In the genomic region with DNA sequence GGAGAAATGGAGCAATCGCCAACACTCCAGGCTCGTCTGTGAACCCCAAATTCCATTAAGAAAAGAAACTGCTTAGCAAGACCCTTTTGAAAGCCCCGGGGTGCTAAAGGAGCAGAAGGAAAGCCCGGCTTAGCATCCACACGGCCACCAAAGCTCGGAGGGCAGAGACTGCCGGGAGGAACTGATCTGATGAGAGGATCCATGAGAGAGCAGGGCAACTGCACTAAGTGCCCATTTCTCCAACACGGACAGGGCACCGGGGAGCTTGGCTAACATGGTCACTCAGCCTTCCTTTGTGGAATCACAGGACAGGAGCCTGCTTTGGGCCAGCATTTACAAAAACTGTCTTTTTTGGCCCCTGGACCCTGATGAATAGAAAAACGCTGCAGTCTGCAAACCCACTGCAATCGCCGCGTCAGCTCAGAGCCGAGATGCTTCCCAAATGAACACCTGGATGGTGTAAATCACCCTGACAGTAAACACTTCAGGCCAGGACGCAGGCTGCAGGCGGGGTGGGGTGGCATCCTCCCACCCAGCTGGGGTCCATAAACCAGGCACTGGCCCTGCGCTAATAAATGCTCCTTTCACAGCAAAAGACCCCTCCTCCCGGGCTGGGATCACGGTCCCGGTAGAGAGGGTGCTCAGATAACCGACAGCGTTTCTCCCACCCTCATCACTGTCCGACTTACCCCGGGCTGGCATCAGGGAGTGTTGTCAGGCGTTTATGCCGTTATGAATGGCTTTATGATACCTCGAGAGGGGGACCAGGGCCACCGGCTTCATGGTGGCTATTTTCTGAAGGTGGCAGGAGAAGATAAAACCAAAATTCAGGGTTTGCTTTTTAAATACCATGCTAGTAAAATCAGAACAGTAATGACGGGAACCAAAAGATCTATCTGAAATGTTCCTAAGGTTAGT, we compare ENCODE assay signal across 27 cellular contexts.
DNase-seq lines count a peak whose midpoint lies in the region; ATAC-seq, FAIRE-seq and TF ChIP-seq lines count a peak whose summit lies in the region.
"Had no signal": no experiment of that assay in that cellular context is flagged by ENCODE, and none has a peak within 500 bp of the region (broad histone marks: within the 10 kb centered on the region; RNA-seq: fewer than 3 reads in every experiment).

No MANE protein-coding gene starts in this region.

- TF ChIP-seq CTCF in HepG2 (CRISPR knock-in tag; IDR thresholded peaks at IDR 0.05) (no peak), right lobe of liver (IDR thresholded peaks at IDR 0.05) (no peak), gastroesophageal sphincter (IDR thresholded peaks at IDR 0.05) (no peak), glutamatergic neuron (IDR thresholded peaks at IDR 0.05; ENCODE audit: partially characterized antibody, unreplicated experiment) (no peak)

- no peaks in the 10 kb centered on the region for H3K79me2 ChIP-seq in HepG2 (ENCODE audit: insufficient read depth, low read length)

- H3K9me3 ChIP-seq in HepG2 (ENCODE audit: low read length) (no peaks in the 10 kb centered on the region), right lobe of liver (no peaks in the 10 kb centered on the region), gastroesophageal sphincter (no peaks in the 10 kb centered on the region), neuronal stem cell (replicated peaks in 1 of 2; ENCODE audit: control insufficient read depth in 2 of 2, insufficient read depth in 1 of 2, low read depth in 1 of 2, low read length in 2 of 2) (no peaks in the 10 kb centered on the region)
- H3K9me3 ChIP-seq: BLaER1 treated with 17β-estradiol and CSF1 and Interleukin-3, amounts not matched to agents 10 nM and 100 nM; MG63 had no signal

- no peak overlapping the region for H4K8ac ChIP-seq in neuronal stem cell (ENCODE audit: low read depth, low read length)

- WGBS in HepG2 (ENCODE audit: low lambda C conversion rate) = 11% methylated on average over 24 of the region's 29 CpGs
- 25% methylated on average over 16 of the region's 29 CpGs for WGBS in right lobe of liver (ENCODE audit: insufficient coverage, low coverage, low lambda C conversion rate, missing lambda C conversion rate)
- 23 to 38% methylated on average over 3 to 13 of the region's 29 CpGs for WGBS in gastroesophageal sphincter (ENCODE audit: low coverage in 1 of 2), 2 donors
- no CpG with 5 or more reads among the region's 29 CpGs for WGBS in neuronal stem cell (ENCODE audit: extremely low coverage in 2 of 2, insufficient read length in 2 of 2, insufficient replicate concordance in 1 of 2), 2 donors

- POLR2A ChIA-PET in HepG2 (lab: Yijun Ruan, JAX) = no interaction called here

- BruUV-seq in HepG2 (replicated peaks; lab: Mats Ljungman, UMichigan) = no TSS peak

- no peak overlapping the region for H3K4ac ChIP-seq in neuronal stem cell (ENCODE audit: low read length)

- no peak for DNase-seq in HepG2 (ENCODE audit: low spot score)
- DNase-seq in right lobe of liver = no peak
- DNase-seq in neuronal stem cell (ENCODE audit: low spot score) = no peak
- peak; percentile 40 for DNase-seq in urothelium cell line (ENCODE audit: low spot score)
- DNase-seq in T-helper 2 cell = no peak
- no peak for DNase-seq in glutamatergic neuron
- DNase-seq: activated CD4-positive, alpha-beta T cell treated with anti-CD3 and anti-CD28 coated beads, Interleukin-2, amount 50 U/mL, for 4 hours; activated naive CD4-positive, alpha-beta T cell; activated T-cell treated with anti-CD3 and anti-CD28 coated beads for 4 hours; amniotic stem cell; dermis blood vessel endothelial cell; H9; left colon; MG63; NCI-H1694 treated with DMSO at 0.1 percent for 48 hours; stimulated activated CD4-positive, alpha-beta T cell treated with anti-CD3 and anti-CD28 coated beads, Interleukin-2, amount 100 ng/mL, for 48 hours; stimulated activated naive CD8-positive, alpha-beta T cell treated with anti-CD3 and anti-CD28 coated beads, Interleukin-15, amount 100 ng/mL, for 72 hours; T-helper 1 cell had no signal

- H2BK120ac ChIP-seq in neuronal stem cell (ENCODE audit: low read depth, low read length) = no peak overlapping the region

- intact Hi-C loops in HepG2 (cut with micrococcal nuclease; ENCODE audit: unreplicated experiment) = no loop called here
- intact Hi-C loops in right lobe of liver (cut with DNase I) = no loop called here

- TF ChIP-seq POLR2A in HepG2 (IDR thresholded peaks at IDR 0.05; ENCODE audit: insufficient read depth in 1 of 2, low read depth in 2 of 2, low read length in 2 of 2) = no peak
- no peak for TF ChIP-seq POLR2A in right lobe of liver (IDR thresholded peaks at IDR 0.05)
- TF ChIP-seq POLR2A in gastroesophageal sphincter (IDR thresholded peaks at IDR 0.05) = no peak

- H3K14ac ChIP-seq in neuronal stem cell (ENCODE audit: low read length) = no peak overlapping the region

- TF ChIP-seq RAD21 in HepG2 (CRISPR knock-in tag; IDR thresholded peaks at IDR 0.05) = no peak

- H3K27ac ChIP-seq in HepG2 (ENCODE audit: extremely low read length, insufficient read depth, low read length) = no peak overlapping the region
- H3K27ac ChIP-seq in right lobe of liver = no peak overlapping the region
- peak overlapping the region; percentile 69 to 94 (median 86) for H3K27ac ChIP-seq in gastroesophageal sphincter
- no peak overlapping the region for H3K27ac ChIP-seq in neuronal stem cell (replicated peaks; ENCODE audit: low read length)
- H3K27ac ChIP-seq: BLaER1 treated with 17β-estradiol and CSF1 and Interleukin-3, amounts not matched to agents 10 nM and 100 nM; cardiac muscle cell; epithelial cell of prostate; VCaP had no signal

- TF ChIP-seq EP300 in HepG2 (IDR thresholded peaks at IDR 0.05; ENCODE audit: low read depth in 2 of 2, low read length in 2 of 2) = no peak
- TF ChIP-seq EP300 in HepG2 (CRISPR knock-in tag; IDR thresholded peaks at IDR 0.05; ENCODE audit: borderline replicate concordance) = no peak
- no peak for TF ChIP-seq EP300 in gastroesophageal sphincter (IDR thresholded peaks at IDR 0.05)

- H2BK12ac ChIP-seq in neuronal stem cell (ENCODE audit: low read length) = no peak overlapping the region

- peaks cover 7 to 97% of the 10 kb centered on the region in 2 experiments for H3K27me3 ChIP-seq in HepG2 (ENCODE audit: control insufficient read depth in 1 of 2, insufficient read depth in 2 of 2, low read length in 2 of 2)
- H3K27me3 ChIP-seq in right lobe of liver = no peaks in the 10 kb centered on the region
- peaks cover 12% of the 10 kb centered on the region for H3K27me3 ChIP-seq in gastroesophageal sphincter
- H3K27me3 ChIP-seq in neuronal stem cell (ENCODE audit: control insufficient read depth in 3 of 3, insufficient read depth in 3 of 3, low read depth in 1 of 3, low read length in 3 of 3) = peaks cover 0 to 82% (median 3%) of the 10 kb centered on the region in 3 experiments
- H3K27me3 ChIP-seq: cardiac muscle cell had no signal

- no peak overlapping the region for H3K4me3 Mint-ChIP-seq in glutamatergic neuron (ENCODE audit: unreplicated experiment)
- H3K4me3 Mint-ChIP-seq: H9; IgD-negative memory B cell; stimulated activated naive CD8-positive, alpha-beta T cell treated with anti-CD3 and anti-CD28 coated beads, Interleukin-15, amount 100 ng/mL, for 72 hours had no signal

- no peak overlapping the region for H3K23ac ChIP-seq in neuronal stem cell (ENCODE audit: low read depth, low read length, poor library complexity)

- peaks cover 4% of the 10 kb centered on the region for H3K4me1 Mint-ChIP-seq in glutamatergic neuron (ENCODE audit: low read depth, unreplicated experiment)
- H3K4me1 Mint-ChIP-seq: IgD-negative memory B cell; stimulated activated naive CD8-positive, alpha-beta T cell treated with anti-CD3 and anti-CD28 coated beads, Interleukin-15, amount 100 ng/mL, for 72 hours had no signal

- ATAC-seq in HepG2 = no peak
- no peak for ATAC-seq in right lobe of liver
- no peak for ATAC-seq in gastroesophageal sphincter
- no peak for ATAC-seq in GM18502 (IDR thresholded peaks at IDR 0.05; ENCODE audit: poor library complexity, unreplicated experiment)
- ATAC-seq: left colon; Right ventricle myocardium inferior; stimulated activated naive CD8-positive, alpha-beta T cell treated with anti-CD3 and anti-CD28 coated beads, Interleukin-15, amount 100 ng/mL, for 72 hours had no signal

- no peak for FAIRE-seq in HepG2 (lab: Jason Lieb, UNC)
- FAIRE-seq in urothelium cell line (lab: Jason Lieb, UNC) = peak; percentile 20
- FAIRE-seq: GM19239 had no signal

- peaks cover 3% of the 10 kb centered on the region for H3K9me3 Mint-ChIP-seq in glutamatergic neuron (ENCODE audit: unreplicated experiment)
- H3K9me3 Mint-ChIP-seq: H9; stimulated activated naive CD8-positive, alpha-beta T cell treated with anti-CD3 and anti-CD28 coated beads, Interleukin-15, amount 100 ng/mL, for 72 hours had no signal

- peak overlapping the region; percentile 25 for H3K18ac ChIP-seq in neuronal stem cell (ENCODE audit: low read length)

- H3K4me2 ChIP-seq in HepG2 (ENCODE audit: low read depth, low read length) (no peak overlapping the region), neuronal stem cell (ENCODE audit: insufficient read depth, low read length, poor library complexity, severe bottlenecking) (no peak overlapping the region)
- H3K4me2 ChIP-seq: BLaER1 treated with 17β-estradiol and CSF1 and Interleukin-3, amounts not matched to agents 10 nM and 100 nM had no signal

- no peak overlapping the region for H4K91ac ChIP-seq in neuronal stem cell (ENCODE audit: low read depth, low read length, poor library complexity)

- no peak overlapping the region for H2BK15ac ChIP-seq in neuronal stem cell (ENCODE audit: low read length)

- H2AFZ ChIP-seq in HepG2 (ENCODE audit: low read length) (no peak overlapping the region), neuronal stem cell (ENCODE audit: low read length) (no peak overlapping the region)

- no peak overlapping the region for H3K27ac Mint-ChIP-seq in glutamatergic neuron (ENCODE audit: unreplicated experiment)
- H3K27ac Mint-ChIP-seq: H9; IgD-negative memory B cell; stimulated activated naive CD8-positive, alpha-beta T cell treated with anti-CD3 and anti-CD28 coated beads, Interleukin-15, amount 100 ng/mL, for 72 hours had no signal

- H3K9ac ChIP-seq in HepG2 (ENCODE audit: insufficient read depth, low read depth, low read length) (no peak overlapping the region), neuronal stem cell (ENCODE audit: low read depth, low read length, poor library complexity) (no peak overlapping the region)
- H3K9ac ChIP-seq: BLaER1 treated with 17β-estradiol and CSF1 and Interleukin-3, amounts not matched to agents 10 nM and 100 nM had no signal

- H4K20me1 ChIP-seq in HepG2 (ENCODE audit: insufficient read depth, low read length) = no peaks in the 10 kb centered on the region; the same call in 1 of the 2 replicates

- in situ Hi-C loops in HepG2 (cut with HindIII; ENCODE audit: extremely low pct_ligation_motif_present, low pct_unique_long_range_greater_than_20kb) = no loop called here

- no peak overlapping the region for H2AK5ac ChIP-seq in neuronal stem cell (ENCODE audit: low read depth, low read length)

- H3K36me3 ChIP-seq in HepG2 (replicated peaks in 1 of 2; ENCODE audit: control insufficient read depth in 1 of 2, insufficient read depth in 2 of 2, low read length in 2 of 2) (no peaks in the 10 kb centered on the region), right lobe of liver (no peaks in the 10 kb centered on the region), gastroesophageal sphincter (no peaks in the 10 kb centered on the region), neuronal stem cell (replicated peaks in 1 of 2; ENCODE audit: control insufficient read depth in 2 of 2, insufficient read depth in 2 of 2, low read length in 2 of 2) (no peaks in the 10 kb centered on the region)
- H3K36me3 ChIP-seq: BLaER1 treated with 17β-estradiol and CSF1 and Interleukin-3, amounts not matched to agents 10 nM and 100 nM; cardiac muscle cell; MG63 had no signal

- no peaks in the 10 kb centered on the region for H3K36me3 Mint-ChIP-seq in glutamatergic neuron (ENCODE audit: unreplicated experiment)
- H3K36me3 Mint-ChIP-seq: IgD-negative memory B cell had no signal

- H2BK5ac ChIP-seq in neuronal stem cell (ENCODE audit: low read length) = no peak overlapping the region

- CTCF ChIA-PET in HepG2 (lab: Yijun Ruan, JAX; ENCODE audit: low intra/inter-chr PET ratio, low total read pairs) = no interaction called here

- no peaks in the 10 kb centered on the region for H3K79me1 ChIP-seq in neuronal stem cell (ENCODE audit: low read depth, low read length)

- H3K4me3 ChIP-seq in HepG2 (replicated peaks in 1 of 3; ENCODE audit: insufficient read depth in 1 of 3, low read depth in 2 of 3, low read length in 3 of 3) (no peak overlapping the region), right lobe of liver (no peak overlapping the region), gastroesophageal sphincter (peak overlapping the region; percentile 12 to 45), neuronal stem cell (ENCODE audit: low read length in 2 of 2) (no peak overlapping the region)
- H3K4me3 ChIP-seq: BLaER1 treated with 17β-estradiol and CSF1 and Interleukin-3, amounts not matched to agents 10 nM and 100 nM; cardiac muscle cell; MG63 had no signal

- no peaks in the 10 kb centered on the region for H3K4me1 ChIP-seq in HepG2 (ENCODE audit: insufficient read depth, low read length)
- no peaks in the 10 kb centered on the region for H3K4me1 ChIP-seq in right lobe of liver
- H3K4me1 ChIP-seq in gastroesophageal sphincter = peaks cover 0 to 61% (median 0%) of the 10 kb centered on the region in 3 donors
- H3K4me1 ChIP-seq in neuronal stem cell (ENCODE audit: control insufficient read depth in 2 of 2, insufficient read depth in 1 of 2, low read depth in 1 of 2, low read length in 2 of 2) = peaks cover 0 to 5% of the 10 kb centered on the region in 2 donors
- H3K4me1 ChIP-seq: BLaER1 treated with 17β-estradiol and CSF1 and Interleukin-3, amounts not matched to agents 10 nM and 100 nM had no signal

- no peaks in the 10 kb centered on the region for H3K27me3 Mint-ChIP-seq in glutamatergic neuron (ENCODE audit: unreplicated experiment)

Comparison
In these comparisons a context has a peak if more than half of its experiments do, and no peak if none do; other contexts are left out.
1. H3K27ac ChIP-seq: peak in gastroesophageal sphincter (4 of 4); none in HepG2 (single experiment), right lobe of liver (0 of 3) and neuronal stem cell (single experiment).
2. H3K4me3 ChIP-seq: peak in gastroesophageal sphincter (2 of 2); none in HepG2 (0 of 3), right lobe of liver (0 of 3) and neuronal stem cell (0 of 2).